22 cellular contexts compared by ENCODE assay signal in genomic region chr15:32905481-32905880, GRCh38.
"Had no signal": no experiment of that assay in that cellular context is flagged by ENCODE, and none has a peak within 500 bp of the region (broad histone marks: within the 10 kb centered on the region; RNA-seq: fewer than 3 reads in every experiment).

No MANE protein-coding gene starts in this region.

- H3K79me2 ChIP-seq: hepatocyte had no signal

- H3K9me3 ChIP-seq: left lung, prostate gland, spleen, tibial artery had no signal

- DNase-seq: activated B cell treated with CpG ODN at 0.5 μM for 24 hours; activated CD4-positive, alpha-beta memory T cell treated with anti-CD3 and anti-CD28 coated beads, Interleukin-2, amount 10 ng/mL, durations not matched to agents 7 days and 5 days; activated CD4-positive, alpha-beta T cell treated with anti-CD3 and anti-CD28 coated beads for 36 hours; activated effector memory CD4-positive, alpha-beta T cell treated with anti-CD3 and anti-CD28 coated beads, Interleukin-2, amount 50 U/mL, for 16 hours; activated naive CD4-positive, alpha-beta T cell treated with anti-CD3 and anti-CD28 coated beads, Interleukin-2, amount 50 U/mL, for 16 hours; activated naive CD8-positive, alpha-beta T cell treated with anti-CD3 and anti-CD28 coated beads, Interleukin-2, amount 50 U/mL, for 24 hours; activated T-cell treated with anti-CD3 and anti-CD28 coated beads for 4 hours; aorta; effector CD4-positive, alpha-beta T cell; glutamatergic neuron; immature natural killer cell; left lung; natural killer cell; spleen; stimulated activated CD4-positive, alpha-beta T cell treated with anti-CD3 and anti-CD28 coated beads, Interleukin-4, amount 100 ng/mL, for 1 hour; stimulated activated naive CD8-positive, alpha-beta T cell treated with anti-CD3 and anti-CD28 coated beads, Interleukin-15, Interleukin-2, amounts not matched to agents 100 U/mL and 50 U/mL, for 24 hours; T-helper 17 cell; tibial artery had no signal

- H3K27ac ChIP-seq: hepatocyte, left lung, prostate gland, spleen, tibial artery had no signal

- H3K4me3 Mint-ChIP-seq: activated B cell treated with CpG ODN at 0.5 μM for 24 hours; activated CD4-positive, alpha-beta memory T cell treated with anti-CD3 and anti-CD28 coated beads, Interleukin-2, amount 10 ng/mL, durations not matched to agents 7 days and 5 days; activated CD4-positive, alpha-beta T cell treated with anti-CD3 and anti-CD28 coated beads for 36 hours; activated naive CD8-positive, alpha-beta T cell treated with anti-CD3 and anti-CD28 coated beads, Interleukin-2, amount 50 U/mL, for 24 hours; brain; dendritic cell treated with granulocyte-macrophage colony-stimulating factor and Interleukin-4, amounts not matched to agents 40 ng/mL and 50 ng/mL, for 4 days; immature natural killer cell; natural killer cell; T-helper 17 cell had no signal

- H3K36me3 Mint-ChIP-seq: brain, immature natural killer cell, natural killer cell had no signal

- H3K4me1 ChIP-seq: prostate gland, tibial artery had no signal

- H3K4me1 Mint-ChIP-seq: activated CD4-positive, alpha-beta memory T cell treated with anti-CD3 and anti-CD28 coated beads, Interleukin-2, amount 10 ng/mL, durations not matched to agents 7 days and 5 days; activated CD4-positive, alpha-beta T cell treated with anti-CD3 and anti-CD28 coated beads for 36 hours; immature natural killer cell; natural killer cell had no signal

- H3K36me3 ChIP-seq: prostate gland, spleen had no signal

- H3K9me3 Mint-ChIP-seq: activated B cell treated with CpG ODN at 0.5 μM for 24 hours; activated CD4-positive, alpha-beta memory T cell treated with anti-CD3 and anti-CD28 coated beads, Interleukin-2, amount 10 ng/mL, durations not matched to agents 7 days and 5 days; activated naive CD8-positive, alpha-beta T cell treated with anti-CD3 and anti-CD28 coated beads, Interleukin-2, amount 50 U/mL, for 24 hours; brain; dendritic cell treated with granulocyte-macrophage colony-stimulating factor and Interleukin-4, amounts not matched to agents 40 ng/mL and 50 ng/mL, for 4 days; natural killer cell had no signal

- ATAC-seq: activated CD4-positive, alpha-beta T cell treated with anti-CD3 and anti-CD28 coated beads for 36 hours; activated naive CD8-positive, alpha-beta T cell treated with anti-CD3 and anti-CD28 coated beads, Interleukin-2, amount 50 U/mL, for 24 hours; left lung; stimulated activated naive CD8-positive, alpha-beta T cell treated with anti-CD3 and anti-CD28 coated beads, Interleukin-15, Interleukin-2, amounts not matched to agents 100 U/mL and 50 U/mL, for 24 hours; T-helper 17 cell had no signal

- H3K27me3 Mint-ChIP-seq: dendritic cell treated with granulocyte-macrophage colony-stimulating factor and Interleukin-4, amounts not matched to agents 40 ng/mL and 50 ng/mL, for 4 days had no signal

- H2AFZ ChIP-seq: hepatocyte had no signal

- H3K4me3 ChIP-seq: hepatocyte, left lung, prostate gland, spleen, tibial artery had no signal

- H3K27ac Mint-ChIP-seq: activated B cell treated with CpG ODN at 0.5 μM for 24 hours; activated CD4-positive, alpha-beta memory T cell treated with anti-CD3 and anti-CD28 coated beads, Interleukin-2, amount 10 ng/mL, durations not matched to agents 7 days and 5 days; activated CD4-positive, alpha-beta T cell treated with anti-CD3 and anti-CD28 coated beads for 36 hours; activated naive CD8-positive, alpha-beta T cell treated with anti-CD3 and anti-CD28 coated beads, Interleukin-2, amount 50 U/mL, for 24 hours; brain; dendritic cell treated with granulocyte-macrophage colony-stimulating factor and Interleukin-4, amounts not matched to agents 40 ng/mL and 50 ng/mL, for 4 days; immature natural killer cell; natural killer cell; T-helper 17 cell had no signal

- H3K4me2 ChIP-seq: hepatocyte had no signal

- H3K27me3 ChIP-seq: hepatocyte, left lung, spleen, tibial artery had no signal
